In the genomic region with DNA sequence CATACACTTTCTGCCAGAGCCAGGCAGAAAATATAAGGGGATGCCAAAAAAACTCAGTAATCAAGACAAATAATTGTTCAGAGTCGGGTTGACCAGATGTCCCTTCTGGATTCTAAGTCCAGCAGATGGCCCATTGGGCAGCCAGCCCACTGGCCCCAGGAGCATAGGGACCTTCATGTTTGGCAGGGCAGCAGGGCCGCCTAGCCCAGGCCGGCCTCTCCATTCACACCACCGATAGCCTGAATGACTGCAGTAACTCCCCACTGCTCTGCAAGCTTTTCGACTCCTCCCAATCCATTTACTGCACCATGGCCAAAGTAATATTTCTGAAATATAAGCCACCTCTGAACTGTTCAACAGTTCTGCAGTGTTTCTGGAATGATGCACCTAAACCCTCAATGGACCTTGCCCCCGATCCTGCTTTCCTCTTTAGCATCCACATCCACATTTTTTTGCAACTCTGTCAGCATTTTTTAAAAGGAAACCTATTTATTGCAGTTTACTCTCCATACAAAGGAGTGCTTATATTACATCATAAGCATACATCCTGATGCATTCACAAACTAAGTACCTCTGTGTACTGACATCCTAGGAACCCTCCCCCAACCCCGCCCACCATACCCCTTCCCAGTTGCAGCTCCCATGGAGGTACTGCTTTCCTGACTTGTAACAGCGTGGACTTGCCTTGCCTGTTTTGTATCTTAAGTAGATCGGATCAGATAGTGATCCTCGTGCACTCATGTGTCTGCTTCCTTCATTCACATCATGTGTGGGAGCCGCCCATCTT, we compare ENCODE assay signal across 2 cellular contexts.
TF ChIP-seq lines count a peak whose summit lies in the region.

No MANE protein-coding gene starts in this region.

TF ChIP-seq in IMR-90, 13 proteins besides CTCF, POLR2A, EP300 and RAD21:
- TF ChIP-seq MAFK (IDR thresholded peaks at IDR 0.05; ENCODE audit: low read depth, low read length): peak; percentile 57
- no peak for TF ChIP-seq NFE2L2 (IDR thresholded peaks at IDR 0.05; ENCODE audit: low read depth, low read length)
- TF ChIP-seq, protein P1, sequence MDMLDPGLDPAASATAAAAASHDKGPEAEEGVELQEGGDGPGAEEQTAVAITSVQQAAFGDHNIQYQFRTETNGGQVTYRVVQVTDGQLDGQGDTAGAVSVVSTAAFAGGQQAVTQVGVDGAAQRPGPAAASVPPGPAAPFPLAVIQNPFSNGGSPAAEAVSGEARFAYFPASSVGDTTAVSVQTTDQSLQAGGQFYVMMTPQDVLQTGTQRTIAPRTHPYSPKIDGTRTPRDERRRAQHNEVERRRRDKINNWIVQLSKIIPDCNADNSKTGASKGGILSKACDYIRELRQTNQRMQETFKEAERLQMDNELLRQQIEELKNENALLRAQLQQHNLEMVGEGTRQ (IDR thresholded peaks at IDR 0.05; ENCODE audit: low read depth, low read length): no peak
- TF ChIP-seq RFX5 (IDR thresholded peaks at IDR 0.05; ENCODE audit: low read depth, low read length): no peak
- no peak for TF ChIP-seq SMC3 (IDR thresholded peaks at IDR 0.05; ENCODE audit: low read depth, low read length)

TF ChIP-seq in H1, 55 proteins besides CTCF, POLR2A, EP300 and RAD21:
- TF ChIP-seq GABPA (IDR thresholded peaks at IDR 0.05; ENCODE audit: borderline replicate concordance, insufficient read depth, low read length) (no peak), RFX5 (IDR thresholded peaks at IDR 0.05; ENCODE audit: borderline replicate concordance, low read depth, low read length) (no peak), KDM5A (IDR thresholded peaks at IDR 0.05; ENCODE audit: low read length) (no peak), SP4 (IDR thresholded peaks at IDR 0.05; ENCODE audit: low read length) (no peak), POLR2AphosphoS5 (IDR thresholded peaks at IDR 0.05; ENCODE audit: low read depth, low read length) (no peak), BCL11A (IDR thresholded peaks at IDR 0.05; ENCODE audit: low read depth in 2 of 2, low read length in 2 of 2) (no peak)
- TF ChIP-seq, protein P2, sequence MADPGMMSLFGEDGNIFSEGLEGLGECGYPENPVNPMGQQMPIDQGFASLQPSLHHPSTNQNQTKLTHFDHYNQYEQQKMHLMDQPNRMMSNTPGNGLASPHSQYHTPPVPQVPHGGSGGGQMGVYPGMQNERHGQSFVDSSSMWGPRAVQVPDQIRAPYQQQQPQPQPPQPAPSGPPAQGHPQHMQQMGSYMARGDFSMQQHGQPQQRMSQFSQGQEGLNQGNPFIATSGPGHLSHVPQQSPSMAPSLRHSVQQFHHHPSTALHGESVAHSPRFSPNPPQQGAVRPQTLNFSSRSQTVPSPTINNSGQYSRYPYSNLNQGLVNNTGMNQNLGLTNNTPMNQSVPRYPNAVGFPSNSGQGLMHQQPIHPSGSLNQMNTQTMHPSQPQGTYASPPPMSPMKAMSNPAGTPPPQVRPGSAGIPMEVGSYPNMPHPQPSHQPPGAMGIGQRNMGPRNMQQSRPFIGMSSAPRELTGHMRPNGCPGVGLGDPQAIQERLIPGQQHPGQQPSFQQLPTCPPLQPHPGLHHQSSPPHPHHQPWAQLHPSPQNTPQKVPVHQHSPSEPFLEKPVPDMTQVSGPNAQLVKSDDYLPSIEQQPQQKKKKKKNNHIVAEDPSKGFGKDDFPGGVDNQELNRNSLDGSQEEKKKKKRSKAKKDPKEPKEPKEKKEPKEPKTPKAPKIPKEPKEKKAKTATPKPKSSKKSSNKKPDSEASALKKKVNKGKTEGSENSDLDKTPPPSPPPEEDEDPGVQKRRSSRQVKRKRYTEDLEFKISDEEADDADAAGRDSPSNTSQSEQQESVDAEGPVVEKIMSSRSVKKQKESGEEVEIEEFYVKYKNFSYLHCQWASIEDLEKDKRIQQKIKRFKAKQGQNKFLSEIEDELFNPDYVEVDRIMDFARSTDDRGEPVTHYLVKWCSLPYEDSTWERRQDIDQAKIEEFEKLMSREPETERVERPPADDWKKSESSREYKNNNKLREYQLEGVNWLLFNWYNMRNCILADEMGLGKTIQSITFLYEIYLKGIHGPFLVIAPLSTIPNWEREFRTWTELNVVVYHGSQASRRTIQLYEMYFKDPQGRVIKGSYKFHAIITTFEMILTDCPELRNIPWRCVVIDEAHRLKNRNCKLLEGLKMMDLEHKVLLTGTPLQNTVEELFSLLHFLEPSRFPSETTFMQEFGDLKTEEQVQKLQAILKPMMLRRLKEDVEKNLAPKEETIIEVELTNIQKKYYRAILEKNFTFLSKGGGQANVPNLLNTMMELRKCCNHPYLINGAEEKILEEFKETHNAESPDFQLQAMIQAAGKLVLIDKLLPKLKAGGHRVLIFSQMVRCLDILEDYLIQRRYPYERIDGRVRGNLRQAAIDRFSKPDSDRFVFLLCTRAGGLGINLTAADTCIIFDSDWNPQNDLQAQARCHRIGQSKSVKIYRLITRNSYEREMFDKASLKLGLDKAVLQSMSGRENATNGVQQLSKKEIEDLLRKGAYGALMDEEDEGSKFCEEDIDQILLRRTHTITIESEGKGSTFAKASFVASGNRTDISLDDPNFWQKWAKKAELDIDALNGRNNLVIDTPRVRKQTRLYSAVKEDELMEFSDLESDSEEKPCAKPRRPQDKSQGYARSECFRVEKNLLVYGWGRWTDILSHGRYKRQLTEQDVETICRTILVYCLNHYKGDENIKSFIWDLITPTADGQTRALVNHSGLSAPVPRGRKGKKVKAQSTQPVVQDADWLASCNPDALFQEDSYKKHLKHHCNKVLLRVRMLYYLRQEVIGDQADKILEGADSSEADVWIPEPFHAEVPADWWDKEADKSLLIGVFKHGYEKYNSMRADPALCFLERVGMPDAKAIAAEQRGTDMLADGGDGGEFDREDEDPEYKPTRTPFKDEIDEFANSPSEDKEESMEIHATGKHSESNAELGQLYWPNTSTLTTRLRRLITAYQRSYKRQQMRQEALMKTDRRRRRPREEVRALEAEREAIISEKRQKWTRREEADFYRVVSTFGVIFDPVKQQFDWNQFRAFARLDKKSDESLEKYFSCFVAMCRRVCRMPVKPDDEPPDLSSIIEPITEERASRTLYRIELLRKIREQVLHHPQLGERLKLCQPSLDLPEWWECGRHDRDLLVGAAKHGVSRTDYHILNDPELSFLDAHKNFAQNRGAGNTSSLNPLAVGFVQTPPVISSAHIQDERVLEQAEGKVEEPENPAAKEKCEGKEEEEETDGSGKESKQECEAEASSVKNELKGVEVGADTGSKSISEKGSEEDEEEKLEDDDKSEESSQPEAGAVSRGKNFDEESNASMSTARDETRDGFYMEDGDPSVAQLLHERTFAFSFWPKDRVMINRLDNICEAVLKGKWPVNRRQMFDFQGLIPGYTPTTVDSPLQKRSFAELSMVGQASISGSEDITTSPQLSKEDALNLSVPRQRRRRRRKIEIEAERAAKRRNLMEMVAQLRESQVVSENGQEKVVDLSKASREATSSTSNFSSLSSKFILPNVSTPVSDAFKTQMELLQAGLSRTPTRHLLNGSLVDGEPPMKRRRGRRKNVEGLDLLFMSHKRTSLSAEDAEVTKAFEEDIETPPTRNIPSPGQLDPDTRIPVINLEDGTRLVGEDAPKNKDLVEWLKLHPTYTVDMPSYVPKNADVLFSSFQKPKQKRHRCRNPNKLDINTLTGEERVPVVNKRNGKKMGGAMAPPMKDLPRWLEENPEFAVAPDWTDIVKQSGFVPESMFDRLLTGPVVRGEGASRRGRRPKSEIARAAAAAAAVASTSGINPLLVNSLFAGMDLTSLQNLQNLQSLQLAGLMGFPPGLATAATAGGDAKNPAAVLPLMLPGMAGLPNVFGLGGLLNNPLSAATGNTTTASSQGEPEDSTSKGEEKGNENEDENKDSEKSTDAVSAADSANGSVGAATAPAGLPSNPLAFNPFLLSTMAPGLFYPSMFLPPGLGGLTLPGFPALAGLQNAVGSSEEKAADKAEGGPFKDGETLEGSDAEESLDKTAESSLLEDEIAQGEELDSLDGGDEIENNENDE (IDR thresholded peaks at IDR 0.05; ENCODE audit: insufficient replicate concordance, low read length): no peak
